15 cellular contexts compared by ENCODE assay signal in the genomic region with DNA sequence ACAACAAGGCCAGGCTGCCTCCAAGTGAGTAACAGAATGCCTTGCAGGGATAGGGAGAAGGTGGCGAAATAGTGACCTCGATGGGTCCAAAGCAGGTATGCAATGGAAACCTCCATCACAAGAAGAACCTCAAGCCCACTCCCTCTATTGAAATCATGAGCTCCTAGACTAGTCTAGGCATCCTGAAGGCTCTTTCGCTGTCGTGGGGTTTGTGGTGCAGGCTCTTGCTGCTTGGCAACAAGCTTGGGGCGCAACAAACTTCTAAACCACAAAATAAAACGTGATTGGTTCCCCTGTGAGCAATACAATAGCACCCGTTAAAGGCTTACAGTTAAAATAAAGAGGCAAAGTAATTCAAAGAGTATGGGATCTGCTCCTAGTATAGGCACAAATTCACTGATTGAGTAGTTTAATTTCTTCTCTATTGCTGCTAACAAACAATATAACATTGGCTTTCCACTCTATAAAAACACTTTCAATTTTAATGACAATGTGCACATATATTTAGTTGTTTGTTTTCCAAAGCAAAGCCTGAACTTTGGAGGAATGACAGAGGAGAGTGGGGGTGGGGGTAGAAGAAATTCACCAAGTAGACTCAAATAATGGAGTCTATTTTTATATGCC.
"Had no signal": no experiment of that assay in that cellular context is flagged by ENCODE, and none has a peak within 500 bp of the region (broad histone marks: within the 10 kb centered on the region; RNA-seq: fewer than 3 reads in every experiment).

No MANE protein-coding gene starts in this region.

- H3K27ac Mint-ChIP-seq: activated CD4-positive, alpha-beta memory T cell treated with anti-CD3 and anti-CD28 coated beads, Interleukin-2, amount 10 ng/mL, durations not matched to agents 7 days and 5 days; activated naive CD8-positive, alpha-beta T cell treated with anti-CD3 and anti-CD28 coated beads, Interleukin-2, amount 50 U/mL, for 24 hours; activated T-helper 1 cell treated with anti-CD3 and anti-CD28 coated beads, Interleukin-12 subunit alpha, Interleukin-12 subunit beta, Interleukin-2, Interleukin-4 antibody, amounts not matched to agents 30 ng/mL and 10 ng/mL and 1 ng/mL, durations not matched to agents 14 hours and 24 hours and 36 hours; naive thymus-derived CD8-positive, alpha-beta T cell; stimulated activated effector memory CD8-positive, alpha-beta T cell treated with anti-CD3 and anti-CD28 coated beads, Interleukin-12 subunit alpha, Interleukin-12 subunit beta, amount 100 ng/mL, for 72 hours had no signal

- H3K9me3 Mint-ChIP-seq: activated CD4-positive, alpha-beta memory T cell treated with anti-CD3 and anti-CD28 coated beads, Interleukin-2, amount 10 ng/mL, durations not matched to agents 7 days and 5 days; activated naive CD8-positive, alpha-beta T cell treated with anti-CD3 and anti-CD28 coated beads, Interleukin-2, amount 50 U/mL, for 24 hours; activated T-helper 1 cell treated with anti-CD3 and anti-CD28 coated beads, Interleukin-12 subunit alpha, Interleukin-12 subunit beta, Interleukin-2, Interleukin-4 antibody, amounts not matched to agents 30 ng/mL and 10 ng/mL and 1 ng/mL, durations not matched to agents 14 hours and 24 hours and 36 hours; stimulated activated effector memory CD8-positive, alpha-beta T cell treated with anti-CD3 and anti-CD28 coated beads, Interleukin-12 subunit alpha, Interleukin-12 subunit beta, amount 100 ng/mL, for 72 hours had no signal

- H3K27ac ChIP-seq: colonic mucosa, heart left ventricle, psoas muscle, right lobe of liver, tibial artery had no signal

- H3K9me3 ChIP-seq: colonic mucosa, heart left ventricle, psoas muscle, right lobe of liver, tibial artery had no signal

- H3K4me3 ChIP-seq: colonic mucosa, heart left ventricle, psoas muscle, right lobe of liver, tibial artery had no signal

- ATAC-seq: activated naive CD8-positive, alpha-beta T cell treated with anti-CD3 and anti-CD28 coated beads, Interleukin-2, amount 50 U/mL, for 24 hours; heart left ventricle; naive thymus-derived CD8-positive, alpha-beta T cell; psoas muscle; right lobe of liver; stimulated activated effector memory CD8-positive, alpha-beta T cell treated with anti-CD3 and anti-CD28 coated beads, Interleukin-12 subunit alpha, Interleukin-12 subunit beta, amount 100 ng/mL, for 72 hours had no signal

- H3K36me3 Mint-ChIP-seq: stimulated activated effector memory CD8-positive, alpha-beta T cell treated with anti-CD3 and anti-CD28 coated beads, Interleukin-12 subunit alpha, Interleukin-12 subunit beta, amount 100 ng/mL, for 72 hours had no signal

- DNase-seq: activated CD4-positive, alpha-beta memory T cell treated with anti-CD3 and anti-CD28 coated beads, Interleukin-2, amount 10 ng/mL, durations not matched to agents 7 days and 5 days; activated CD8-positive, alpha-beta memory T cell treated with anti-CD3 and anti-CD28 coated beads, Interleukin-2, amount 50 U/mL, for 48 hours; activated naive CD4-positive, alpha-beta T cell; activated naive CD8-positive, alpha-beta T cell treated with anti-CD3 and anti-CD28 coated beads, Interleukin-2, amount 50 U/mL, for 24 hours; colonic mucosa; effector CD4-positive, alpha-beta T cell; heart left ventricle; naive thymus-derived CD8-positive, alpha-beta T cell; nucleus accumbens; psoas muscle; right lobe of liver; T-helper 9 cell; tibial artery had no signal

- H3K4me1 Mint-ChIP-seq: activated CD4-positive, alpha-beta memory T cell treated with anti-CD3 and anti-CD28 coated beads, Interleukin-2, amount 10 ng/mL, durations not matched to agents 7 days and 5 days; activated naive CD8-positive, alpha-beta T cell treated with anti-CD3 and anti-CD28 coated beads, Interleukin-2, amount 50 U/mL, for 24 hours; naive thymus-derived CD8-positive, alpha-beta T cell; stimulated activated effector memory CD8-positive, alpha-beta T cell treated with anti-CD3 and anti-CD28 coated beads, Interleukin-12 subunit alpha, Interleukin-12 subunit beta, amount 100 ng/mL, for 72 hours had no signal

- H3K36me3 ChIP-seq: colonic mucosa, heart left ventricle, right lobe of liver, tibial artery had no signal

- H3K4me3 Mint-ChIP-seq: activated CD4-positive, alpha-beta memory T cell treated with anti-CD3 and anti-CD28 coated beads, Interleukin-2, amount 10 ng/mL, durations not matched to agents 7 days and 5 days; activated naive CD8-positive, alpha-beta T cell treated with anti-CD3 and anti-CD28 coated beads, Interleukin-2, amount 50 U/mL, for 24 hours; activated T-helper 1 cell treated with anti-CD3 and anti-CD28 coated beads, Interleukin-12 subunit alpha, Interleukin-12 subunit beta, Interleukin-2, Interleukin-4 antibody, amounts not matched to agents 30 ng/mL and 10 ng/mL and 1 ng/mL, durations not matched to agents 14 hours and 24 hours and 36 hours; naive thymus-derived CD8-positive, alpha-beta T cell; stimulated activated effector memory CD8-positive, alpha-beta T cell treated with anti-CD3 and anti-CD28 coated beads, Interleukin-12 subunit alpha, Interleukin-12 subunit beta, amount 100 ng/mL, for 72 hours had no signal

- H3K4me1 ChIP-seq: colonic mucosa, heart left ventricle, psoas muscle, right lobe of liver, tibial artery had no signal

- H3K27me3 ChIP-seq: colonic mucosa, right lobe of liver, tibial artery had no signal
